Comparison of ENCODE assay signal across 8 cellular contexts in genomic region chr1:26035959-26036755, GRCh38. TPM values are rescaled to one million over a fixed set of nuclear protein-coding genes. Genes with fewer than 3 reads are reported as not detected.
A peak's percentile ranks its signal among the peaks of the same experiment; 100 is the strongest.
DNase-seq lines count a peak whose midpoint lies in the region; ATAC-seq and TF ChIP-seq lines count a peak whose summit lies in the region.

No MANE protein-coding gene starts in this region.

- H3K27me3 ChIP-seq in spleen (replicated peaks in 1 of 7) = peaks cover 0 to 31% (median under 1%) of the 10 kb centered on the region in 7 donors

- peaks cover 11% of the 10 kb centered on the region for H3K4me1 Mint-ChIP-seq in activated B cell treated with CpG ODN at 0.5 μM for 24 hours

- peak overlapping the region; percentile 78 for H3K27ac Mint-ChIP-seq in activated B cell treated with CpG ODN at 0.5 μM for 24 hours

- H3K9me3 ChIP-seq in spleen = no peaks in the 10 kb centered on the region

- intact Hi-C loops in activated B cell treated with CpG ODN at 0.5 μM for 24 hours (cut with micrococcal nuclease) (loop anchor here (1.0 to 5.0 kb wide), 9 partner anchors 38 to 437 kb away; partner anchors contain the start of genes CEP85, HMGN2, PAFAH2 and PDIK1L), spleen (cut with DNase I; ENCODE audit: low total_unique reads) (loop anchor here (10.0 kb wide), 1 partner anchor 109 kb away; no protein-coding TSS in a partner anchor)

- 11 to 15% (median 12%) methylated on average over 33 to 39 of the region's 39 CpGs for WGBS in spleen, 5 donors

- DNase-seq in NCI-H2081 (lab: John Stamatoyannopoulos, UW) = peak; percentile 50 to 59
- DNase-seq in NCI-H2081 treated with DMSO at 0.1 percent for 48 hours (lab: John Stamatoyannopoulos, UW) = no peak
- DNase-seq in NCI-H1092 treated with DMSO at 0.1 percent for 48 hours (lab: John Stamatoyannopoulos, UW) = peak; percentile 72
- DNase-seq in activated B cell treated with CpG ODN at 0.5 μM for 24 hours = peak; percentile 84
- peak in 54 of 61 donors; percentile 10 to 83 (median 62) for DNase-seq in caudate nucleus (lab: John Stamatoyannopoulos, UW)
- DNase-seq in iris pigment epithelial cell (ENCODE audit: low read depth) = peak; percentile 55
- peak; percentile 95 for DNase-seq in spleen

- peaks cover 6% of the 10 kb centered on the region for H3K27me3 Mint-ChIP-seq in activated B cell treated with CpG ODN at 0.5 μM for 24 hours

- H3K36me3 ChIP-seq in spleen = no peaks in the 10 kb centered on the region

- POLR2A ChIA-PET in activated B cell treated with CpG ODN at 0.5 μM for 24 hours (lab: Charles Lee) = interaction anchor here (1.7 kb wide), 1 partner anchor 198 kb away, joined by 4 read pairs; the partner anchor contains the start of gene CEP85

- H3K36me3 Mint-ChIP-seq in activated B cell treated with CpG ODN at 0.5 μM for 24 hours (ENCODE audit: low read depth) = peaks cover 3% of the 10 kb centered on the region

- no peaks in the 10 kb centered on the region for H3K9me3 Mint-ChIP-seq in activated B cell treated with CpG ODN at 0.5 μM for 24 hours

- H3K27ac ChIP-seq in caudate nucleus (ENCODE audit: low read depth, low read length) (peak overlapping the region; percentile 31), spleen (peak overlapping the region; percentile 80 to 92 (median 86))

- CTCF ChIA-PET in activated B cell treated with CpG ODN at 0.5 μM for 24 hours (lab: Charles Lee) = interaction anchor here (0.7 to 2.8 kb wide), 6 partner anchors 20 to 381 kb away, joined by 3 to 9 read pairs (median 4); partner anchors contain the start of gene PAFAH2

- no peak for TF ChIP-seq POLR2A in spleen (IDR thresholded peaks at IDR 0.05)

- H3K4me1 ChIP-seq in spleen = peaks cover 6 to 22% (median 15%) of the 10 kb centered on the region in 6 donors

- ATAC-seq in HG02642 (IDR thresholded peaks at IDR 0.05; ENCODE audit: poor library complexity, unreplicated experiment) = peak; percentile 73
- peak; percentile 73 for ATAC-seq in activated B cell treated with CpG ODN at 0.5 μM for 24 hours (ENCODE audit: low read depth)

- H3K4me3 ChIP-seq in spleen = peak overlapping the region; percentile 69 to 97 (median 84)

- peak; percentile 98 for TF ChIP-seq CTCF in activated B cell treated with CpG ODN at 0.5 μM for 24 hours (IDR thresholded peaks at IDR 0.05)
- TF ChIP-seq CTCF in spleen (IDR thresholded peaks at IDR 0.05 in 8 of 11, conservative IDR thresholded peaks at IDR 0.05 in 3 of 11) = peak; percentile 98 to 100 (median 99)

- H3K4me3 Mint-ChIP-seq in activated B cell treated with CpG ODN at 0.5 μM for 24 hours = peak overlapping the region; percentile 96

RNA-seq across cellular contexts. Expression of gene SLC30A2, which starts 9.8 kb away (rescaled TPM):
- total RNA-seq in activated B cell treated with CpG ODN at 0.5 μM for 24 hours (not detected in 2 replicates), spleen (not detected)
- polyA plus RNA-seq in spleen = not detected

RNA-seq across cellular contexts. Expression of gene EXTL1, which starts 14.6 kb away (rescaled TPM):
- total RNA-seq in activated B cell treated with CpG ODN at 0.5 μM for 24 hours = not detected in 2 replicates
- total RNA-seq in spleen = 1 to 10 TPM; 2.3 to 8.6 (median 4.9) TPM
- 1 to 10 TPM in 1 of 3 donors, under 1 TPM in 2; 0.30 to 3.6 (median 0.63) TPM for polyA plus RNA-seq in spleen

RNA-seq across cellular contexts. Expression of gene TRIM63, which starts 31.3 kb away (rescaled TPM):
- not detected in 2 replicates for total RNA-seq in activated B cell treated with CpG ODN at 0.5 μM for 24 hours
- total RNA-seq in spleen = under 1 TPM in 2 of 7 donors, not detected in 5; 0.19 to 0.61 TPM
- polyA plus RNA-seq in spleen = under 1 TPM; 0.13 to 0.33 (median 0.30) TPM

RNA-seq across cellular contexts. Expression of gene PAFAH2, which starts 38.3 kb away (rescaled TPM):
- total RNA-seq in activated B cell treated with CpG ODN at 0.5 μM for 24 hours (5.4 and 9.2 TPM in 2 replicates), spleen (10 to 100 TPM; 12.9 to 19.7 (median 13.9) TPM)
- polyA plus RNA-seq in spleen = 1 to 10 TPM; 3.9 to 5.3 (median 4.7) TPM
